In genomic region chrX:141176586-141177451, GRCh38 we compare ENCODE assay signal across 9 cellular contexts. TPM values are rescaled to one million over a fixed set of nuclear protein-coding genes. Genes with fewer than 3 reads are reported as not detected.
A peak's percentile ranks its signal among the peaks of the same experiment; 100 is the strongest.
DNase-seq lines count a peak whose midpoint lies in the region; ATAC-seq, FAIRE-seq and TF ChIP-seq lines count a peak whose summit lies in the region.
"Had no signal": no experiment of that assay in that cellular context is flagged by ENCODE, and none has a peak within 500 bp of the region (broad histone marks: within the 10 kb centered on the region; RNA-seq: fewer than 3 reads in every experiment).

TSS of gene LDOC1 (minus strand) at chrX:141177129. CDS start at chrX:141177021, 108 bp downstream.

- H3K4me2 ChIP-seq in A549, result peak within 1 kb of the TSS; percentile 93

- peaks cover 7% of the 10 kb centered on the region; the same call in 2 of the 3 replicates for H3K4me1 ChIP-seq in A549
- no peaks in the 10 kb centered on the region for H3K4me1 ChIP-seq in upper lobe of left lung

- no peaks in the 10 kb centered on the region for H3K36me3 ChIP-seq in upper lobe of left lung

- H3K4me3 ChIP-seq in A549 (peak within 1 kb of the TSS; percentile 67), upper lobe of left lung (peak within 1 kb of the TSS; percentile 53 to 65 (median 58))

- H3K9me3 ChIP-seq in A549 (no peaks in the 10 kb centered on the region), upper lobe of left lung (no peaks in the 10 kb centered on the region)

- ATAC-seq in A549 (peak; percentile 86 to 94), upper lobe of left lung (ENCODE audit: low FRiP score in 2 of 2) (peak; percentile 81 to 95)

- DNase-seq in A549 (ENCODE audit: low read depth in 1 of 2, low spot score in 1 of 2) (peak; percentile 53 to 90), HS-5 (ENCODE audit: low read depth) (peak; percentile 32), T-helper 22 cell (ENCODE audit: low read depth) (peak; percentile 55), astrocyte of the hippocampus (ENCODE audit: low read depth, low spot score) (peak; percentile 90), hepatic stellate cell (ENCODE audit: low spot score) (peak; percentile 79), putamen (ENCODE audit: low spot score) (peak; percentile 83), upper lobe of left lung (peak; percentile 63 to 95), cortex of kidney (lab: John Stamatoyannopoulos, UW) (no peak)

- TF ChIP-seq EP300 in A549 (IDR thresholded peaks at IDR 0.05) (no peak), upper lobe of left lung (IDR thresholded peaks at IDR 0.05) (no peak)

- peak within 1 kb of the TSS; percentile 79 to 94 for H3K27ac ChIP-seq in A549
- peak within 1 kb of the TSS in 2 of 4 donors; percentile 49 to 51 for H3K27ac ChIP-seq in upper lobe of left lung

- H3K27me3 ChIP-seq in upper lobe of left lung, result no peaks in the 10 kb centered on the region

- peak; percentile 68 for FAIRE-seq in A549 (lab: Jason Lieb, UNC)
- FAIRE-seq: G401.6 had no signal

- POLR2A ChIA-PET in A549 (lab: Yijun Ruan, JAX), result interaction anchor here (1.0 to 1.2 kb wide), 2 partner anchors 8 to 44 kb away, joined by 3 to 4 read pairs; no protein-coding TSS in a partner anchor

- CTCF ChIA-PET in A549 (lab: Yijun Ruan, JAX), result no interaction called here

- TF ChIP-seq POLR2A in A549 (IDR thresholded peaks at IDR 0.05; ENCODE audit: low read length) (peak; percentile 75), upper lobe of left lung (IDR thresholded peaks at IDR 0.05) (no peak)

- TF ChIP-seq CTCF in A549 (IDR thresholded peaks at IDR 0.05) (no peak), upper lobe of left lung (IDR thresholded peaks at IDR 0.05) (no peak)

- WGBS in A549 (ENCODE audit: missing lambda C conversion rate), result 3% methylated on average over 20 of the region's 83 CpGs
- 4 to 43% methylated on average over 9 to 32 of the region's 83 CpGs for WGBS in upper lobe of left lung, 2 donors

- TF ChIP-seq RAD21 in A549 (conservative IDR thresholded peaks at IDR 0.05 in 1 of 2, IDR thresholded peaks at IDR 0.05 in 1 of 2), result no peak

TF ChIP-seq in A549, 52 proteins besides CTCF, POLR2A, EP300 and RAD21:
- TF ChIP-seq HDAC2 (IDR thresholded peaks at IDR 0.05) (no peak), KDM5A (IDR thresholded peaks at IDR 0.05) (no peak), PHF8 (IDR thresholded peaks at IDR 0.05; ENCODE audit: borderline replicate concordance, low read depth) (peak; percentile 35; the same call in 1 of the 2 replicates), BCL3 (IDR thresholded peaks at IDR 0.05) (0 out of 3 replicates have a peak, but pooled peaks have one; percentile 42), MAX (IDR thresholded peaks at IDR 0.05) (peak; percentile 67), E2F6 (IDR thresholded peaks at IDR 0.05; ENCODE audit: borderline replicate concordance, low read depth) (peak; percentile 46; the same call in 1 of the 2 replicates)

RNA-seq across cellular contexts. Expression of gene LDOC1, which starts in this region (rescaled TPM):
- 13.9 and 20.7 TPM in 2 replicates for polyA plus RNA-seq in A549 (2011; rRNA removed)
- 39.7 and 42.5 TPM in 2 replicates for polyA plus RNA-seq in A549 (2012; cell fraction: cytosol; rRNA removed)
- 47.4 and 52.1 TPM in 2 replicates for polyA plus RNA-seq in A549 (2012; cell fraction: nucleus; rRNA removed)
- polyA plus RNA-seq in A549 (2017; fragmentation: RNase III; extraction: RNeasy Plus Mini Kit Qiagen cat#74134 plus additional on column Dnase treatment), result 59.9 to 76.3 TPM (median 65.0 TPM) in 3 replicates
- 19.4 and 24.7 TPM in 2 replicates for polyA minus RNA-seq in A549 (2011; rRNA and poly(A)+ RNA removed)
- 10 to 100 TPM in 2 of 6 donors, 1 to 10 TPM in 4; 3.1 to 18.8 (median 5.9) TPM for total RNA-seq in upper lobe of left lung
